ENCODE assay signal across 16 cellular contexts in the genomic region with DNA sequence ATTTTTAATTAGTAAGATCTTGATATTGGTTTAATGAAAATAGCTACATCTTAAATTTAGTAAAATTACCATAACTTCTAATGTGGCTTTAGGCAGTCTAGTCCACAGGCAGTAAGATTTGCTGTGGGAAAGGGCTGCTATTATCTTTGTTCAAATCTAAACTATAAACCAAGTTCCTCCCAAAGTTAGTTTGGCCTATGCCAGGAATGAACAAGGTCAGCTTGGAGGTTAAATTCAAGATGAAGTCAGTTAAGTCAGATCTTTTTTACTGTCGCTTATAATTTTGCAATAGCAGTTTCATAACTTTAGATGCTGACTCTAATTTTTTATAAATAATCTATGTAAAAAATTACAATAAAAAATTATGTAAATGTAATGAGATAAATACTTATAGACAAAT.
A peak's percentile ranks its signal among the peaks of the same experiment; 100 is the strongest.
DNase-seq lines count a peak whose midpoint lies in the region; TF ChIP-seq lines count a peak whose summit lies in the region.
"Had no signal": no experiment of that assay in that cellular context is flagged by ENCODE, and none has a peak within 500 bp of the region (broad histone marks: within the 10 kb centered on the region; RNA-seq: fewer than 3 reads in every experiment).

No MANE protein-coding gene starts in this region.

- H3K36me3 ChIP-seq in H7 (replicated peaks; ENCODE audit: control insufficient read depth, insufficient read depth, low read length) (no peaks in the 10 kb centered on the region), SJCRH30 (no peaks in the 10 kb centered on the region)

- no peaks in the 10 kb centered on the region for H3K27me3 Mint-ChIP-seq in osteocyte (ENCODE audit: unreplicated experiment)
- H3K27me3 Mint-ChIP-seq: B cell had no signal

- no peaks in the 10 kb centered on the region for H3K36me3 Mint-ChIP-seq in osteocyte (ENCODE audit: unreplicated experiment)
- H3K36me3 Mint-ChIP-seq: CD4-positive, alpha-beta memory T cell had no signal

- no peaks in the 10 kb centered on the region for H3K4me1 ChIP-seq in SJCRH30

- H3K4me3 ChIP-seq in AG09309 (ENCODE audit: control insufficient read depth, low read depth, low read length) (no peak overlapping the region), H7 (ENCODE audit: insufficient read depth, low read depth, low read length) (no peak overlapping the region), SJCRH30 (no peak overlapping the region)

- H3K9me3 Mint-ChIP-seq in osteocyte (ENCODE audit: unreplicated experiment): peaks cover 9% of the 10 kb centered on the region

- H3K4me1 Mint-ChIP-seq in osteocyte (ENCODE audit: unreplicated experiment): peaks cover 12% of the 10 kb centered on the region
- H3K4me1 Mint-ChIP-seq: B cell; CD4-positive, alpha-beta memory T cell had no signal

- no peak overlapping the region for H3K27ac Mint-ChIP-seq in osteocyte (ENCODE audit: unreplicated experiment)
- H3K27ac Mint-ChIP-seq: B cell; CD4-positive, alpha-beta memory T cell had no signal

- no peak overlapping the region for H3K27ac ChIP-seq in SJCRH30
- H3K27ac ChIP-seq: 22Rv1, C4-2B, HL-60 had no signal

- DNase-seq in AG09309 (ENCODE audit: low read depth) (peak; percentile 25), EL (peak; percentile 32), amniotic epithelial cell (ENCODE audit: low read depth) (peak; percentile 10), iris pigment epithelial cell (ENCODE audit: low read depth) (peak; percentile 32), osteocyte (ENCODE audit: extremely low spot score, unreplicated experiment) (no peak), H7 (no peak), NCI-H748 treated with DMSO at 0.1 percent for 48 hours (lab: John Stamatoyannopoulos, UW) (no peak), SJCRH30 (no peak)
- DNase-seq: CD4-positive, alpha-beta memory T cell; DMS79; GDM1; GOT3 had no signal

- H3K4me3 Mint-ChIP-seq in osteocyte (ENCODE audit: unreplicated experiment): no peak overlapping the region
- H3K4me3 Mint-ChIP-seq: B cell; CD4-positive, alpha-beta memory T cell had no signal

- no peaks in the 10 kb centered on the region for H3K9me3 ChIP-seq in SJCRH30 (replicated peaks)

- H3K27me3 ChIP-seq in H7 (ENCODE audit: control insufficient read depth, insufficient read depth, low read length): no peaks in the 10 kb centered on the region
- no peaks in the 10 kb centered on the region for H3K27me3 ChIP-seq in SJCRH30

- TF ChIP-seq CTCF in AG09309 (IDR thresholded peaks at IDR 0.05; ENCODE audit: control insufficient read depth, insufficient read depth, low read depth, low read length, missing control alignments) (no peak), osteocyte (IDR thresholded peaks at IDR 0.05) (no peak)

Comparison
In these comparisons a context has a peak if more than half of its experiments do, and no peak if none do; other contexts are left out.
1. DNase-seq: peak in AG09309 (single experiment), EL (single experiment), amniotic epithelial cell (single experiment) and iris pigment epithelial cell (single experiment); none in osteocyte (single experiment), H7 (single experiment), NCI-H748 treated with DMSO at 0.1 percent for 48 hours (single experiment) and SJCRH30 (0 of 2).